11 cellular contexts compared by ENCODE assay signal in genomic region chr17:74545456-74546230, GRCh38. TPM values are rescaled to one million over a fixed set of nuclear protein-coding genes. Genes with fewer than 3 reads are reported as not detected.
DNase-seq lines count a peak whose midpoint lies in the region; ATAC-seq, FAIRE-seq and TF ChIP-seq lines count a peak whose summit lies in the region.
"Had no signal": no experiment of that assay in that cellular context is flagged by ENCODE, and none has a peak within 500 bp of the region (broad histone marks: within the 10 kb centered on the region; RNA-seq: fewer than 3 reads in every experiment).

Gene CD300C, minus strand, starts transcription at chr17:74546115. Its CDS starts 333 bp downstream, at chr17:74545782.

- no peak within 1 kb of the TSS for H3K4me3 ChIP-seq in GM12878

- no TSS peak for BruUV-seq in GM12878 (replicated peaks; lab: Mats Ljungman, UMichigan)

- SMC1A ChIA-PET in GM12878 (lab: Charles Lee; ENCODE audit: uncharacterized antibody, unreplicated experiment), result no interaction called here

- no peak for TF ChIP-seq POLR2A in GM12878 (IDR thresholded peaks at IDR 0.05; ENCODE audit: low read depth, low read length)

- H3K36me3 ChIP-seq in GM12878 (ENCODE audit: control insufficient read depth in 2 of 2, insufficient read depth in 2 of 2, low read length in 1 of 2), result no peaks in the 10 kb centered on the region

- no peak within 1 kb of the TSS for H3K27ac ChIP-seq in GM12878 (ENCODE audit: control insufficient read depth, insufficient read depth)
- H3K27ac ChIP-seq: foreskin keratinocyte had no signal

- WGBS in GM12878 (ENCODE audit: insufficient coverage, insufficient replicate concordance, low lambda C conversion rate, missing lambda C conversion rate), result 18% methylated on average over 12 of the region's 15 CpGs

- no peaks in the 10 kb centered on the region for H3K9me3 ChIP-seq in GM12878 (replicated peaks; ENCODE audit: control insufficient read depth, insufficient read depth, low read length)

- H3K27me3 ChIP-seq in GM12878 (replicated peaks in 1 of 2; ENCODE audit: control insufficient read depth in 2 of 2, insufficient read depth in 2 of 2, low read length in 1 of 2), result no peaks in the 10 kb centered on the region; a peak in 1 of 4 replicates

- no peak for TF ChIP-seq CTCF in GM12878 (IDR thresholded peaks at IDR 0.05 in 2 of 3, conservative IDR thresholded peaks at IDR 0.05 in 1 of 3; ENCODE audit: control insufficient read depth in 2 of 3, extremely low read depth in 1 of 3, insufficient read depth in 1 of 3, low read depth in 3 of 3, low read length in 3 of 3)

- H3K79me2 ChIP-seq in GM12878 (ENCODE audit: control insufficient read depth, insufficient read depth, low read length), result no peaks in the 10 kb centered on the region

- peak within 1 kb of the TSS; percentile 36 for H2AFZ ChIP-seq in GM12878 (ENCODE audit: control insufficient read depth, low read depth, low read length)

- no peak for TF ChIP-seq EP300 in GM12878 (IDR thresholded peaks at IDR 0.05; ENCODE audit: borderline replicate concordance in 1 of 2, control insufficient read depth in 1 of 2, low read depth in 2 of 2, low read length in 2 of 2)

- peak; percentile 61 for ATAC-seq in GM12878
- ATAC-seq: foreskin keratinocyte; naive thymus-derived CD8-positive, alpha-beta T cell had no signal

- intact Hi-C loops in GM12878 (cut with micrococcal nuclease; ENCODE audit: unreplicated experiment), result no loop called here

- POLR2A ChIA-PET in GM12878 (lab: Charles Lee), result no interaction called here

- in situ Hi-C loops in GM12878 (cut with MboI), result no loop called here

- no peaks in the 10 kb centered on the region for H4K20me1 ChIP-seq in GM12878 (ENCODE audit: control insufficient read depth, insufficient read depth)

- no peak for TF ChIP-seq RAD21 in GM12878 (IDR thresholded peaks at IDR 0.05; ENCODE audit: insufficient read depth, low read depth, low read length)

- no peaks in the 10 kb centered on the region for H3K4me1 ChIP-seq in GM12878 (ENCODE audit: control insufficient read depth, insufficient read depth, low read length)
- H3K4me1 ChIP-seq: foreskin keratinocyte had no signal

- FAIRE-seq in GM12878 (lab: Jason Lieb, UNC), result no peak

- RAD21 ChIA-PET in GM12878 (lab: Charles Lee; ENCODE audit: unreplicated experiment), result interaction anchor here (1.1 kb wide), 1 partner anchor 192 kb away, joined by 3 read pairs; the partner anchor contains the start of gene RAB37

- DNase-seq in AML-193 (lab: John Stamatoyannopoulos, UW), result peak; percentile 88 to 89
- peak; percentile 36 for DNase-seq in M059J (ENCODE audit: low read depth)
- DNase-seq in GM12878 (ENCODE audit: low read depth, low spot score), result no peak
- peak; percentile 23 for DNase-seq in midbrain (lab: John Stamatoyannopoulos, UW)
- DNase-seq in SW480 (ENCODE audit: low spot score), result no peak
- DNase-seq in DMS153 treated with DMSO at 0.1 percent for 48 hours (lab: John Stamatoyannopoulos, UW; ENCODE audit: unreplicated experiment), result no peak
- DNase-seq in stimulated activated CD4-positive, alpha-beta T cell treated with anti-CD3 and anti-CD28 coated beads, Interleukin-2, amount 100 ng/mL, for 24 hours, result no peak
- DNase-seq in cerebellar cortex (ENCODE audit: low spot score), result no peak
- DNase-seq: CD8-positive, alpha-beta memory T cell; foreskin keratinocyte had no signal

- CTCF ChIA-PET in GM12878 (lab: Yijun Ruan, JAX), result interaction anchor here (0.6 to 1.2 kb wide), 4 partner anchors 13 to 167 kb away, joined by 3 read pairs; no protein-coding TSS in a partner anchor

- no peak within 1 kb of the TSS for H3K9ac ChIP-seq in GM12878 (ENCODE audit: control insufficient read depth, insufficient read depth, low read length)

- H3K4me2 ChIP-seq in GM12878 (ENCODE audit: control insufficient read depth, insufficient read depth), result no peak within 1 kb of the TSS

TF ChIP-seq in GM12878, 131 proteins besides CTCF, POLR2A, EP300 and RAD21:
- TF ChIP-seq CEBPB (IDR thresholded peaks at IDR 0.05; ENCODE audit: borderline replicate concordance in 1 of 2, low read depth in 2 of 2, low read length in 2 of 2) (no peak), SREBF1 (IDR thresholded peaks at IDR 0.05; ENCODE audit: low read length) (no peak), PML (IDR thresholded peaks at IDR 0.05; ENCODE audit: low read length) (no peak), CBX3 (IDR thresholded peaks at IDR 0.05; ENCODE audit: borderline replicate concordance, low read depth) (no peak)

RNA-seq across cellular contexts. Expression of gene CD300C, which starts in this region (rescaled TPM):
- total RNA-seq in M059J (2014; rRNA removed; shearing (Covaris generic)), result 0.84 TPM in 1 of 2 replicates, not detected in the other
- total RNA-seq in GM12878 (2013; cell fraction: nucleolus; rRNA removed), result not detected in 2 replicates
- 0.23 and 0.27 TPM in 2 replicates for total RNA-seq in GM12878 (2014; rRNA removed)
- 0.13 TPM in 1 of 2 replicates, not detected in the other for total RNA-seq in GM12878 (2014; rRNA removed; fragmentation: Illumina TruSeq; extraction: Trizol)
- 0.19 and 0.38 TPM in 2 replicates for total RNA-seq in GM12878 (2021)
- polyA plus RNA-seq in GM12878 (2011; ENCODE audit: low read depth), result 0.17 TPM
- polyA plus RNA-seq in GM12878 (2011; rRNA removed), result 0.12 TPM in 1 of 2 replicates, not detected in the other
- not detected in 2 replicates for polyA plus RNA-seq in GM12878 (2011; cell fraction: cytosol; rRNA removed)
- polyA plus RNA-seq in GM12878 (2011; cell fraction: nucleus; rRNA removed), result 0.18 TPM in 1 of 2 replicates, not detected in the other
- polyA plus RNA-seq in GM12878 (2012), result 0.16 and 0.29 TPM in 2 replicates
- 0.25 TPM in 1 of 2 replicates, not detected in the other for polyA plus RNA-seq in GM12878 (2014; fragmentation: Illumina TruSeq; extraction: Trizol)
- under 1 TPM in 1 of 2 experiments, not detected in 1; 0.13 TPM for polyA plus RNA-seq in GM12878 (2014; fragmentation: Nextera tagmentation; extraction: Ambion mirVana)
- polyA plus RNA-seq in GM12878 (2014; rRNA removed), result 0.11 TPM in 1 of 2 replicates, not detected in the other
- polyA plus RNA-seq in GM12878 (2016; fragmentation: Nextera tagmentation; extraction: Ambion mirVana), result under 1 TPM in 1 of 2 experiments, not detected in 1; 0.24 TPM
- polyA minus RNA-seq in GM12878 (2011; rRNA and poly(A)+ RNA removed), result not detected in 2 replicates
- polyA minus RNA-seq in GM12878 (2011; cell fraction: cytosol; rRNA and poly(A)+ RNA removed), result not detected in 2 replicates
- polyA minus RNA-seq in GM12878 (2011; cell fraction: nucleus; rRNA and poly(A)+ RNA removed), result not detected in 2 replicates
- total RNA-seq: foreskin keratinocyte; naive thymus-derived CD8-positive, alpha-beta T cell had no signal
- polyA plus RNA-seq: CD8-positive, alpha-beta memory T cell; foreskin keratinocyte had no signal

Comparison
In these comparisons a context has a peak if more than half of its experiments do, and no peak if none do; other contexts are left out.
1. Peak in DNase-seq in M059J; RNA of the gene not detected or under 1 TPM.
2. Peak in ATAC-seq in GM12878; RNA of the gene not detected or under 1 TPM.
3. DNase-seq: peak in AML-193 (2 of 2) and midbrain (single experiment); none in GM12878 (single experiment), SW480 (single experiment), DMS153 treated with DMSO at 0.1 percent for 48 hours (single experiment), stimulated activated CD4-positive, alpha-beta T cell treated with anti-CD3 and anti-CD28 coated beads, Interleukin-2, amount 100 ng/mL, for 24 hours (0 of 2) and cerebellar cortex (single experiment).